10 cellular contexts compared by ENCODE assay signal in genomic region chr2:16507655-16508054, GRCh38.
A peak's percentile ranks its signal among the peaks of the same experiment; 100 is the strongest.
DNase-seq lines count a peak whose midpoint lies in the region; ATAC-seq and TF ChIP-seq lines count a peak whose summit lies in the region.
"Had no signal": no experiment of that assay in that cellular context is flagged by ENCODE, and none has a peak within 500 bp of the region (broad histone marks: within the 10 kb centered on the region; RNA-seq: fewer than 3 reads in every experiment).

No MANE protein-coding gene starts in this region.

- peaks cover 23% of the 10 kb centered on the region for H3K4me1 Mint-ChIP-seq in brain
- no peaks in the 10 kb centered on the region for H3K4me1 Mint-ChIP-seq in CD4-positive, alpha-beta memory T cell

- DNase-seq in gastrocnemius medialis: no peak
- no peak for DNase-seq in CD4-positive, alpha-beta memory T cell
- DNase-seq in activated CD4-positive, alpha-beta T cell treated with anti-CD3 and anti-CD28 coated beads, Interleukin-2, amount 50 U/mL, for 48 hours: no peak

- no peak overlapping the region for H3K27ac ChIP-seq in gastrocnemius medialis
- H3K27ac ChIP-seq in CD4-positive, alpha-beta memory T cell (ENCODE audit: low read depth, low read length): no peak overlapping the region
- H3K27ac ChIP-seq: neutrophil had no signal

- no peaks in the 10 kb centered on the region for H3K36me3 ChIP-seq in gastrocnemius medialis
- no peaks in the 10 kb centered on the region for H3K36me3 ChIP-seq in CD4-positive, alpha-beta memory T cell (ENCODE audit: insufficient read depth, low read length)
- H3K36me3 ChIP-seq: neutrophil had no signal

- TF ChIP-seq CTCF in brain (conservative IDR thresholded peaks at IDR 0.05): no peak
- no peak for TF ChIP-seq CTCF in gastrocnemius medialis (IDR thresholded peaks at IDR 0.05 in 4 of 5, conservative IDR thresholded peaks at IDR 0.05 in 1 of 5)

- no peaks in the 10 kb centered on the region for H3K4me1 ChIP-seq in gastrocnemius medialis
- no peaks in the 10 kb centered on the region for H3K4me1 ChIP-seq in CD4-positive, alpha-beta memory T cell (ENCODE audit: insufficient read depth, low read length)

- no peaks in the 10 kb centered on the region for H3K9me3 ChIP-seq in iPS-18c (ENCODE audit: control insufficient read depth, insufficient read depth, low read length)
- no peaks in the 10 kb centered on the region for H3K9me3 ChIP-seq in gastrocnemius medialis
- no peaks in the 10 kb centered on the region for H3K9me3 ChIP-seq in CD4-positive, alpha-beta memory T cell (ENCODE audit: control insufficient read depth in 1 of 2, low read length in 2 of 2)
- H3K9me3 ChIP-seq: neutrophil had no signal

- H3K4me3 ChIP-seq in iPS-18c (ENCODE audit: insufficient read depth, low read depth, low read length) (peak overlapping the region; percentile 49; the same call in 1 of the 2 replicates), gastrocnemius medialis (peak overlapping the region; percentile 0 to 52 (median 43))
- H3K4me3 ChIP-seq in CD4-positive, alpha-beta memory T cell (ENCODE audit: low read length in 2 of 2): no peak overlapping the region

- no peak for TF ChIP-seq POLR2A in gastrocnemius medialis (IDR thresholded peaks at IDR 0.05)

- POLR2A ChIA-PET in CD4-positive, alpha-beta memory T cell (lab: Charles Lee; ENCODE audit: partially characterized antibody): no interaction called here

- peak overlapping the region; percentile 66 to 80 (median 77) for H3K4me3 Mint-ChIP-seq in brain
- no peak overlapping the region for H3K4me3 Mint-ChIP-seq in CD4-positive, alpha-beta memory T cell
- H3K4me3 Mint-ChIP-seq: activated T-helper 1 cell treated with anti-CD3 and anti-CD28 coated beads, Interleukin-12 subunit alpha, Interleukin-12 subunit beta, Interleukin-2, Interleukin-4 antibody, amounts not matched to agents 30 ng/mL and 10 ng/mL and 1 ng/mL, durations not matched to agents 14 hours and 24 hours and 36 hours had no signal

- H3K9me3 Mint-ChIP-seq in brain: peaks cover 0 to 5% (median 0%) of the 10 kb centered on the region in 5 experiments
- peaks cover 0 to 4% (median under 1%) of the 10 kb centered on the region in 8 donors for H3K9me3 Mint-ChIP-seq in CD4-positive, alpha-beta memory T cell
- H3K9me3 Mint-ChIP-seq: activated T-helper 1 cell treated with anti-CD3 and anti-CD28 coated beads, Interleukin-12 subunit alpha, Interleukin-12 subunit beta, Interleukin-2, Interleukin-4 antibody, amounts not matched to agents 30 ng/mL and 10 ng/mL and 1 ng/mL, durations not matched to agents 14 hours and 24 hours and 36 hours had no signal

- peak; percentile 18 for ATAC-seq in GM19351 (IDR thresholded peaks at IDR 0.05; ENCODE audit: unreplicated experiment)
- peak in 1 of 2 donors; percentile 18 for ATAC-seq in gastrocnemius medialis
- no peak for ATAC-seq in HG03175 (IDR thresholded peaks at IDR 0.05; ENCODE audit: unreplicated experiment)
- no peak for ATAC-seq in GM18517 (IDR thresholded peaks at IDR 0.05; ENCODE audit: unreplicated experiment)

- in situ Hi-C loops in gastrocnemius medialis (cut with MboI; ENCODE audit: low sequenced_read_pairs in 4 of 4): loop anchor here in 3 of 4 donors (25.0 kb wide), 2 partner anchors 570 to 870 kb away; partner anchors contain the start of gene MYCN (in 1 of the 3)

- intact Hi-C loops in gastrocnemius medialis (cut with DNase I; ENCODE audit: low total_unique reads): loop anchor here (1.0 kb wide), 1 partner anchor 870 kb away; no protein-coding TSS in a partner anchor
- intact Hi-C loops in CD4-positive, alpha-beta memory T cell (cut with micrococcal nuclease): no loop called here

- H3K36me3 Mint-ChIP-seq in brain: no peaks in the 10 kb centered on the region
- no peaks in the 10 kb centered on the region for H3K36me3 Mint-ChIP-seq in CD4-positive, alpha-beta memory T cell

- H3K27me3 Mint-ChIP-seq in brain: peaks cover 8% of the 10 kb centered on the region
- peaks cover 14 to 22% of the 10 kb centered on the region in 2 donors for H3K27me3 Mint-ChIP-seq in CD4-positive, alpha-beta memory T cell

- CTCF ChIA-PET in CD4-positive, alpha-beta memory T cell (lab: Charles Lee; ENCODE audit: partially characterized antibody): no interaction called here

- H3K27ac Mint-ChIP-seq in brain: peak overlapping the region in 4 of 5 experiments; percentile 0 to 90 (median 72)
- H3K27ac Mint-ChIP-seq in CD4-positive, alpha-beta memory T cell: no peak overlapping the region
- H3K27ac Mint-ChIP-seq: activated T-helper 1 cell treated with anti-CD3 and anti-CD28 coated beads, Interleukin-12 subunit alpha, Interleukin-12 subunit beta, Interleukin-2, Interleukin-4 antibody, amounts not matched to agents 30 ng/mL and 10 ng/mL and 1 ng/mL, durations not matched to agents 14 hours and 24 hours and 36 hours had no signal

- peaks cover 3 to 21% (median 6%) of the 10 kb centered on the region in 3 donors for H3K27me3 ChIP-seq in gastrocnemius medialis
- H3K27me3 ChIP-seq in CD4-positive, alpha-beta memory T cell (ENCODE audit: insufficient read depth, low read length): peaks cover 5% of the 10 kb centered on the region

Comparison
In these comparisons a context has a peak if more than half of its experiments do, and no peak if none do; other contexts are left out.
1. H3K27ac Mint-ChIP-seq: peak in brain (4 of 5); none in CD4-positive, alpha-beta memory T cell (0 of 7).
2. H3K4me3 Mint-ChIP-seq: peak in brain (5 of 5); none in CD4-positive, alpha-beta memory T cell (0 of 8).
3. H3K4me3 ChIP-seq: peak in iPS-18c (single experiment) and gastrocnemius medialis (4 of 4); none in CD4-positive, alpha-beta memory T cell (0 of 2).